Comparison of ENCODE assay signal across 13 cellular contexts in genomic region chr3:125059488-125060245, GRCh38. TPM values are rescaled to one million over a fixed set of nuclear protein-coding genes. Genes with fewer than 3 reads are reported as not detected.
DNase-seq lines count a peak whose midpoint lies in the region; ATAC-seq and TF ChIP-seq lines count a peak whose summit lies in the region.
"Had no signal": no experiment of that assay in that cellular context is flagged by ENCODE, and none has a peak within 500 bp of the region (broad histone marks: within the 10 kb centered on the region; RNA-seq: fewer than 3 reads in every experiment).

No MANE protein-coding gene starts in this region.

- H3K4me3 ChIP-seq in Caco-2 (ENCODE audit: low read depth, low read length) (no peak overlapping the region), Panc1 (ENCODE audit: low read depth in 2 of 2, low read length in 2 of 2) (no peak overlapping the region)
- H3K4me3 ChIP-seq: skin epidermis, testis had no signal

- H4K8ac ChIP-seq in H9 (replicated peaks; ENCODE audit: insufficient read length, low read depth, low read length), result no peak overlapping the region

- TF ChIP-seq CTCF in Caco-2 (IDR thresholded peaks at IDR 0.05; ENCODE audit: insufficient read depth in 1 of 2, low read depth in 1 of 2, low read length in 1 of 2, severe bottlenecking in 1 of 2, unreplicated experiment in 1 of 2), result no peak
- TF ChIP-seq CTCF in H9 (conservative IDR thresholded peaks at IDR 0.05), result peak; percentile 27; the same call in 2 of the 3 replicates
- TF ChIP-seq CTCF in Panc1 (IDR thresholded peaks at IDR 0.05), result no peak; the same call in 1 of the 2 replicates

- H3K27ac ChIP-seq in H9 (ENCODE audit: insufficient read length, low read depth, low read length), result no peak overlapping the region
- peak overlapping the region; percentile 97 for H3K27ac ChIP-seq in Panc1 (ENCODE audit: low read length)
- H3K27ac ChIP-seq: skin epidermis had no signal

- H3K4me1 Mint-ChIP-seq in Caco-2 (ENCODE audit: low read depth, unreplicated experiment), result peaks cover 59% of the 10 kb centered on the region
- peaks cover 43 to 45% of the 10 kb centered on the region in 2 experiments for H3K4me1 Mint-ChIP-seq in H9

- no peak overlapping the region for H2BK12ac ChIP-seq in H9 (ENCODE audit: insufficient read length, low read depth, low read length)

- H3K23me2 ChIP-seq in H9 (ENCODE audit: insufficient read length, low read depth, low read length, poor library complexity, severe bottlenecking), result peaks cover 14% of the 10 kb centered on the region

- no peak overlapping the region for H3K14ac ChIP-seq in H9 (ENCODE audit: insufficient read depth, low read length)

- no peak overlapping the region for H3K9ac ChIP-seq in H9 (ENCODE audit: extremely low read depth, insufficient read length, low read length)

- DNase-seq in Caco-2, result peak in 1 of 2 experiments; percentile 28
- DNase-seq in H9, result no peak
- DNase-seq in Panc1 (ENCODE audit: low read depth, low spot score), result no peak
- DNase-seq in kidney tubule cell (ENCODE audit: low spot score), result peak; percentile 55
- DNase-seq in T1000 (lab: John Stamatoyannopoulos, UW), result no peak
- no peak for DNase-seq in GOT3 (lab: John Stamatoyannopoulos, UW)
- DNase-seq in activated CD4-positive, CD25-positive, alpha-beta regulatory T cell (lab: John Stamatoyannopoulos, UW), result no peak
- DNase-seq: effector CD4-positive, alpha-beta T cell; KBM-7; NCI-H226; nephron progenitor cell; testis had no signal

- no peak overlapping the region for H2AFZ ChIP-seq in H9 (ENCODE audit: low read length)

- H3K27me3 Mint-ChIP-seq in Caco-2 (ENCODE audit: insufficient read depth, unreplicated experiment) (no peaks in the 10 kb centered on the region), H9 (ENCODE audit: low read depth) (peaks cover 72% of the 10 kb centered on the region)

- H3K27ac Mint-ChIP-seq in Caco-2 (ENCODE audit: unreplicated experiment), result peak overlapping the region; percentile 97
- no peak overlapping the region for H3K27ac Mint-ChIP-seq in H9
- H3K27ac Mint-ChIP-seq: nephron progenitor cell had no signal

- H2BK20ac ChIP-seq in H9 (ENCODE audit: low read depth, low read length, poor library complexity, severe bottlenecking), result no peak overlapping the region

- no peak overlapping the region for H3K23ac ChIP-seq in H9 (ENCODE audit: insufficient read length, low read depth, low read length)

- no peaks in the 10 kb centered on the region for H3K36me3 ChIP-seq in Caco-2 (ENCODE audit: control insufficient read depth, insufficient read depth, low read length)
- no peaks in the 10 kb centered on the region for H3K36me3 ChIP-seq in Panc1 (ENCODE audit: control insufficient read depth, insufficient read depth, low read length)

- CTCF ChIA-PET in Caco-2 (lab: Charles Lee) (interaction anchor here (0.7 kb wide), 1 partner anchor 121 kb away, joined by 3 read pairs; no protein-coding TSS in a partner anchor), Panc1 (lab: Charles Lee) (no interaction called here)

- ATAC-seq in Panc1, result no peak

- no peaks in the 10 kb centered on the region for H3K79me2 ChIP-seq in H9 (ENCODE audit: insufficient read depth, low read length)

- H3K9me3 Mint-ChIP-seq in Caco-2 (ENCODE audit: unreplicated experiment) (peaks cover 9% of the 10 kb centered on the region), H9 (peaks cover 4 to 5% of the 10 kb centered on the region in 2 experiments; a peak in 3 of 5 replicates)

- intact Hi-C loops in Caco-2 (cut with micrococcal nuclease; ENCODE audit: unreplicated experiment) (loop anchor here (2.0 to 10.0 kb wide), 4 partner anchors 68 to 315 kb away; partner anchors contain the start of genes SLC12A8 and ZNF148), Panc1 (cut with micrococcal nuclease; ENCODE audit: unreplicated experiment) (no loop called here)

- H3K4me3 Mint-ChIP-seq in Caco-2 (ENCODE audit: unreplicated experiment) (peak overlapping the region; percentile 61), H9 (no peak overlapping the region)
- H3K4me3 Mint-ChIP-seq: nephron progenitor cell had no signal

- no peak overlapping the region for H2BK120ac ChIP-seq in H9 (ENCODE audit: low read depth, low read length, poor library complexity, severe bottlenecking)

- H2AK5ac ChIP-seq in H9 (ENCODE audit: insufficient read length, low read length), result no peak overlapping the region

- no peaks in the 10 kb centered on the region for H4K20me1 ChIP-seq in H9 (ENCODE audit: control insufficient read depth, insufficient read depth, insufficient read length)

- H3K9me3 ChIP-seq in Caco-2 (no peaks in the 10 kb centered on the region), H9 (ENCODE audit: control insufficient read depth, low read depth, low read length) (no peaks in the 10 kb centered on the region), Panc1 (ENCODE audit: control insufficient read depth, insufficient read depth, low read depth, low read length) (no peaks in the 10 kb centered on the region)
- H3K9me3 ChIP-seq: testis had no signal

- no peak overlapping the region for H3K18ac ChIP-seq in H9 (ENCODE audit: insufficient read length, low read depth, low read length)

- no peak overlapping the region for H4K5ac ChIP-seq in H9 (ENCODE audit: insufficient read length, low read depth, low read length)

- H3K4me1 ChIP-seq in Caco-2 (peaks cover 75% of the 10 kb centered on the region), H9 (ENCODE audit: insufficient read depth, low read length) (no peaks in the 10 kb centered on the region), Panc1 (ENCODE audit: control insufficient read depth, insufficient read depth, low read length) (peaks cover 68% of the 10 kb centered on the region)

- peaks cover 24% of the 10 kb centered on the region for H3K36me3 Mint-ChIP-seq in Caco-2 (ENCODE audit: insufficient read depth, unreplicated experiment)
- H3K36me3 Mint-ChIP-seq in H9 (ENCODE audit: insufficient read depth in 1 of 3, low read depth in 3 of 3), result 0 out of 7 replicates have a peak, but pooled peaks cover 0 to 5% (median 0%) of the 10 kb centered on the region in 3 experiments

- BruUV-seq in Caco-2 (replicated peaks; lab: Mats Ljungman, UMichigan) (no TSS peak), Panc1 (replicated peaks; lab: Mats Ljungman, UMichigan) (no TSS peak)

- no peak overlapping the region for H3K56ac ChIP-seq in H9 (ENCODE audit: insufficient read length, low read depth, low read length)

- H3K79me1 ChIP-seq in H9 (ENCODE audit: insufficient read depth, low read depth, low read length, poor library complexity, severe bottlenecking), result no peaks in the 10 kb centered on the region

- H3K4ac ChIP-seq in H9 (ENCODE audit: low read depth, low read length), result no peak overlapping the region

- H2BK5ac ChIP-seq in H9 (ENCODE audit: insufficient read length, low read length), result no peak overlapping the region

- no CpG with 5 or more reads among the region's 7 CpGs for WGBS in H9 (ENCODE audit: extremely low coverage, insufficient read length, low lambda C conversion rate)

- POLR2A ChIA-PET in Caco-2 (lab: Charles Lee) (no interaction called here), Panc1 (lab: Charles Lee) (no interaction called here)

- in situ Hi-C loops in Panc1 (cut with HindIII; ENCODE audit: low pct_unique_long_range_greater_than_20kb, low sequenced_read_pairs), result no loop called here

- H3T11ph ChIP-seq in H9 (ENCODE audit: low read length), result no peak overlapping the region

- H2BK15ac ChIP-seq in H9 (ENCODE audit: low read depth, low read length), result no peak overlapping the region

- H4K91ac ChIP-seq in H9 (ENCODE audit: insufficient read length, low read depth, low read length), result no peak overlapping the region

- no peak overlapping the region for H3K4me2 ChIP-seq in H9 (ENCODE audit: insufficient read depth, insufficient read length, low read length)

- H3K27me3 ChIP-seq in Caco-2 (replicated peaks; ENCODE audit: control insufficient read depth, insufficient read depth, low read length), result no peaks in the 10 kb centered on the region
- H3K27me3 ChIP-seq in H9 (ENCODE audit: insufficient read depth, low read length), result peaks cover 11% of the 10 kb centered on the region; the same call in 1 of the 2 replicates
- H3K27me3 ChIP-seq in Panc1 (ENCODE audit: control insufficient read depth, insufficient read depth, low read length), result no peaks in the 10 kb centered on the region
- H3K27me3 ChIP-seq: testis had no signal

RNA-seq across cellular contexts. Expression of gene HEG1, which starts 3.9 kb away (rescaled TPM):
- total RNA-seq in Caco-2 (2022) (51.8 and 69.8 TPM in 2 replicates), H9 (2021) (9.3 and 10.3 TPM in 2 replicates), Panc1 (2021; ENCODE audit: unreplicated experiment) (141 TPM)
- 63.2 TPM for polyA plus RNA-seq in Panc1 (2012; ENCODE audit: insufficient read length)
